In genomic region chr3:44323341-44323955, GRCh38 we compare ENCODE assay signal across 8 cellular contexts. TPM values are rescaled to one million over a fixed set of nuclear protein-coding genes. Genes with fewer than 3 reads are reported as not detected.
A peak's percentile ranks its signal among the peaks of the same experiment; 100 is the strongest.
DNase-seq lines count a peak whose midpoint lies in the region; ATAC-seq and TF ChIP-seq lines count a peak whose summit lies in the region.

No MANE protein-coding gene starts in this region.

- H3K9me3 ChIP-seq in breast epithelium: no peaks in the 10 kb centered on the region

- no peak for TF ChIP-seq POLR2A in breast epithelium (IDR thresholded peaks at IDR 0.05)

- no peaks in the 10 kb centered on the region for H3K4me1 ChIP-seq in breast epithelium

- TF ChIP-seq CTCF in GM12801 (IDR thresholded peaks at IDR 0.05; ENCODE audit: extremely low read depth, insufficient read length): peak; percentile 32
- TF ChIP-seq CTCF in breast epithelium (IDR thresholded peaks at IDR 0.05): peak; percentile 18 to 65 (median 61)
- TF ChIP-seq CTCF in kidney epithelial cell (IDR thresholded peaks at IDR 0.05; ENCODE audit: insufficient read depth, low read length, poor library complexity, severe bottlenecking): peak; percentile 85

- no peak for ATAC-seq in HG02981 (IDR thresholded peaks at IDR 0.05; ENCODE audit: unreplicated experiment)

- no peak overlapping the region for H3K27ac ChIP-seq in breast epithelium

- H3K36me3 ChIP-seq in breast epithelium (no peaks in the 10 kb centered on the region), kidney epithelial cell (ENCODE audit: control insufficient read depth, insufficient read depth, low read length) (no peaks in the 10 kb centered on the region)

- intact Hi-C loops in breast epithelium (cut with DNase I; ENCODE audit: low total_unique reads): no loop called here

- no peaks in the 10 kb centered on the region for H3K27me3 ChIP-seq in breast epithelium
- no peaks in the 10 kb centered on the region for H3K27me3 ChIP-seq in kidney epithelial cell (ENCODE audit: control insufficient read depth, insufficient read depth, low read length)

- no peak overlapping the region for H3K4me3 ChIP-seq in breast epithelium
- no peak overlapping the region for H3K4me3 ChIP-seq in kidney epithelial cell (ENCODE audit: low read depth, low read length)

- DNase-seq in NCI-H146 (lab: John Stamatoyannopoulos, UW) (peak; percentile 17), T-helper 2 cell (peak in 4 of 5 experiments; percentile 15 to 47 (median 24)), breast epithelium (ENCODE audit: low spot score in 2 of 2) (peak in 1 of 2 donors; percentile 34), kidney epithelial cell (ENCODE audit: low read depth) (peak; percentile 23), GM19240 (ENCODE audit: insufficient read length, low spot score) (no peak)
- DNase-seq in stimulated activated CD4-positive, alpha-beta T cell treated with anti-CD3 and anti-CD28 coated beads, Interleukin-2, amount 100 ng/mL, for 24 hours: peak; percentile 58 to 61

RNA-seq across cellular contexts. Expression of gene TCAIM, which starts 15.1 kb away (rescaled TPM):
- 10 to 100 TPM; 19.7 to 25.2 (median 24.2) TPM for total RNA-seq in breast epithelium
- 29.0 and 30.3 TPM in 2 replicates for total RNA-seq in kidney epithelial cell

Comparison
In these comparisons a context has a peak if more than half of its experiments do, and no peak if none do; other contexts are left out.
1. CTCF ChIP-seq: peak in every context shown above with its lines; median percentile 85 in kidney epithelial cell; 61 in breast epithelium; 32 in GM12801.